20 cellular contexts compared by ENCODE assay signal in genomic region chr1:54987830-54988705, GRCh38. TPM values are rescaled to one million over a fixed set of nuclear protein-coding genes. Genes with fewer than 3 reads are reported as not detected.
A peak's percentile ranks its signal among the peaks of the same experiment; 100 is the strongest.
DNase-seq lines count a peak whose midpoint lies in the region; ATAC-seq and TF ChIP-seq lines count a peak whose summit lies in the region.
"Had no signal": no experiment of that assay in that cellular context is flagged by ENCODE, and none has a peak within 500 bp of the region (broad histone marks: within the 10 kb centered on the region; RNA-seq: fewer than 3 reads in every experiment).

No MANE protein-coding gene starts in this region.

- CTCF ChIA-PET in activated CD4-positive, alpha-beta T cell treated with anti-CD3 and anti-CD28 coated beads, Interleukin-2, amount 10 ng/mL, durations not matched to agents 7 days and 5 days (lab: Charles Lee), result interaction anchor here (0.9 to 3.6 kb wide), 5 partner anchors 9 to 38 kb away, joined by 3 to 20 read pairs (median 4); no protein-coding TSS in a partner anchor

- no peak for ATAC-seq in GM23338
- no peak for ATAC-seq in HG03108 (IDR thresholded peaks at IDR 0.05; ENCODE audit: unreplicated experiment)
- ATAC-seq: esophagus mucosa, left lung had no signal

- H3K4me1 ChIP-seq in GM23338 (ENCODE audit: insufficient read depth), result peaks cover 7% of the 10 kb centered on the region; the same call in 1 of the 2 replicates
- no peaks in the 10 kb centered on the region for H3K4me1 ChIP-seq in adipocyte (ENCODE audit: control insufficient read depth, insufficient read depth, low read length)
- H3K4me1 ChIP-seq: left lung, vagina had no signal

- POLR2A ChIA-PET in activated CD4-positive, alpha-beta T cell treated with anti-CD3 and anti-CD28 coated beads, Interleukin-2, amount 10 ng/mL, durations not matched to agents 7 days and 5 days (lab: Charles Lee), result no interaction called here

- H3K36me3 ChIP-seq in GM23338 (ENCODE audit: insufficient read depth) (no peaks in the 10 kb centered on the region), adipocyte (ENCODE audit: control insufficient read depth, insufficient read depth, low read length, severe bottlenecking) (no peaks in the 10 kb centered on the region)
- H3K36me3 ChIP-seq: left lung, vagina had no signal

- no peaks in the 10 kb centered on the region for H3K27me3 ChIP-seq in GM23338 (ENCODE audit: insufficient read depth)
- peaks cover 4% of the 10 kb centered on the region for H3K27me3 ChIP-seq in adipocyte (replicated peaks; ENCODE audit: control insufficient read depth, insufficient read depth, low read length)
- H3K27me3 ChIP-seq: vagina had no signal

- H3K79me2 ChIP-seq in GM23338 (replicated peaks; ENCODE audit: insufficient read depth), result no peaks in the 10 kb centered on the region

- H3K36me3 Mint-ChIP-seq in GM23338 (ENCODE audit: low read depth), result no peaks in the 10 kb centered on the region
- no peaks in the 10 kb centered on the region for H3K36me3 Mint-ChIP-seq in activated CD4-positive, alpha-beta T cell treated with anti-CD3 and anti-CD28 coated beads, Interleukin-2, amount 10 ng/mL, durations not matched to agents 7 days and 5 days (ENCODE audit: low read depth)

- peaks cover 15% of the 10 kb centered on the region for H3K27me3 Mint-ChIP-seq in GM23338 (ENCODE audit: insufficient read depth, low read depth, poor library complexity)
- peaks cover 10% of the 10 kb centered on the region for H3K27me3 Mint-ChIP-seq in activated CD4-positive, alpha-beta T cell treated with anti-CD3 and anti-CD28 coated beads, Interleukin-2, amount 10 ng/mL, durations not matched to agents 7 days and 5 days

- no peaks in the 10 kb centered on the region for H3K9me3 ChIP-seq in adipocyte (ENCODE audit: control insufficient read depth, low read length)
- H3K9me3 ChIP-seq: left lung, vagina had no signal

- H3K9ac ChIP-seq in adipocyte (ENCODE audit: low read length), result no peak overlapping the region

- H3K9me2 ChIP-seq in GM23338 (ENCODE audit: insufficient read depth), result no peaks in the 10 kb centered on the region

- H3K4me1 Mint-ChIP-seq in GM23338, result peaks cover 13% of the 10 kb centered on the region
- no peaks in the 10 kb centered on the region for H3K4me1 Mint-ChIP-seq in activated CD4-positive, alpha-beta T cell treated with anti-CD3 and anti-CD28 coated beads, Interleukin-2, amount 10 ng/mL, durations not matched to agents 7 days and 5 days

- H4K20me1 ChIP-seq in GM23338 (replicated peaks; ENCODE audit: insufficient read depth), result no peaks in the 10 kb centered on the region

- H3K27ac ChIP-seq in GM23338 (ENCODE audit: low read depth), result no peak overlapping the region
- H3K27ac ChIP-seq in caudate nucleus (ENCODE audit: low read depth, low read length), result no peak overlapping the region
- H3K27ac ChIP-seq: left lung, vagina had no signal

- TF ChIP-seq CTCF in GM23338 (conservative IDR thresholded peaks at IDR 0.05; ENCODE audit: low read depth in 2 of 2), result no peak

- no peaks in the 10 kb centered on the region for H3K9me3 Mint-ChIP-seq in GM23338
- no peaks in the 10 kb centered on the region for H3K9me3 Mint-ChIP-seq in activated CD4-positive, alpha-beta T cell treated with anti-CD3 and anti-CD28 coated beads, Interleukin-2, amount 10 ng/mL, durations not matched to agents 7 days and 5 days
- H3K9me3 Mint-ChIP-seq: stimulated activated naive CD8-positive, alpha-beta T cell treated with anti-CD3 and anti-CD28 coated beads, Interleukin-15, Interleukin-2, amounts not matched to agents 100 ng/mL and 50 ng/mL, for 24 hours had no signal

- H3K4me3 ChIP-seq in GM23338 (no peak overlapping the region), adipocyte (ENCODE audit: low read length) (no peak overlapping the region)
- H3K4me3 ChIP-seq: dorsolateral prefrontal cortex, left lung, smooth muscle cell, vagina had no signal

- no peak overlapping the region for H3K27ac Mint-ChIP-seq in GM23338
- no peak overlapping the region for H3K27ac Mint-ChIP-seq in activated CD4-positive, alpha-beta T cell treated with anti-CD3 and anti-CD28 coated beads, Interleukin-2, amount 10 ng/mL, durations not matched to agents 7 days and 5 days
- H3K27ac Mint-ChIP-seq: stimulated activated naive CD8-positive, alpha-beta T cell treated with anti-CD3 and anti-CD28 coated beads, Interleukin-15, Interleukin-2, amounts not matched to agents 100 ng/mL and 50 ng/mL, for 24 hours had no signal

- no peaks in the 10 kb centered on the region; the same call in 1 of the 2 replicates for H3F3A ChIP-seq in GM23338 (replicated peaks; ENCODE audit: low read depth)

- 0 out of 2 replicates have a peak overlapping the region, but pooled peaks have one; percentile 20 for H3K4me2 ChIP-seq in GM23338
- H3K4me2 ChIP-seq: smooth muscle cell had no signal

- no peak overlapping the region for H3K4me3 Mint-ChIP-seq in GM23338
- H3K4me3 Mint-ChIP-seq in activated CD4-positive, alpha-beta T cell treated with anti-CD3 and anti-CD28 coated beads, Interleukin-2, amount 10 ng/mL, durations not matched to agents 7 days and 5 days, result no peak overlapping the region
- H3K4me3 Mint-ChIP-seq: stimulated activated naive CD8-positive, alpha-beta T cell treated with anti-CD3 and anti-CD28 coated beads, Interleukin-15, Interleukin-2, amounts not matched to agents 100 ng/mL and 50 ng/mL, for 24 hours had no signal

- no peak overlapping the region for H2AFZ ChIP-seq in GM23338

- DNase-seq in AG08396 (ENCODE audit: low spot score) (peak; percentile 62), GM23338 (ENCODE audit: low spot score) (peak; percentile 36), adipocyte (ENCODE audit: low read depth) (peak; percentile 60), kidney glomerular epithelial cell (lab: John Stamatoyannopoulos, UW) (peak; percentile 69), caudate nucleus (lab: John Stamatoyannopoulos, UW) (no peak)
- DNase-seq in stimulated activated naive CD4-positive, alpha-beta T cell (lab: John Stamatoyannopoulos, UW), result no peak
- no peak for DNase-seq in activated CD4-positive, alpha-beta T cell treated with anti-CD3 and anti-CD28 coated beads, Interleukin-2, amount 10 ng/mL, durations not matched to agents 7 days and 5 days
- DNase-seq: activated gamma-delta T cell treated with Interleukin-2 at 50 U/mL for 16 hours, AML-193, Calu3, left lung, NCI-H1930 had no signal

TF ChIP-seq in GM23338, 12 proteins besides CTCF, POLR2A, EP300 and RAD21 (continues in another document):
- TF ChIP-seq EZH2 (IDR thresholded peaks at IDR 0.05; ENCODE audit: low read depth, unreplicated experiment) (no peak), CREB1 (CRISPR knock-in tag; IDR thresholded peaks at IDR 0.05; ENCODE audit: low read depth) (no peak), REST (IDR thresholded peaks at IDR 0.05; ENCODE audit: unreplicated experiment) (no peak), STAT1 (IDR thresholded peaks at IDR 0.05; ENCODE audit: unreplicated experiment) (no peak)

RNA-seq across cellular contexts. Expression of gene TMEM61, which starts 7.6 kb away (rescaled TPM):
- total RNA-seq in GM23338 (2014; rRNA removed; shearing (Covaris generic)), result 1.7 and 2.0 TPM in 2 replicates
- polyA plus RNA-seq in GM23338 (2016; fragmentation: Nextera tagmentation; extraction: Ambion mirVana), result 1.8 and 3.6 TPM in 2 replicates
- not detected for total RNA-seq in activated CD4-positive, alpha-beta T cell treated with anti-CD3 and anti-CD28 coated beads, Interleukin-2, amount 10 ng/mL, durations not matched to agents 7 days and 5 days
- total RNA-seq: LHCN-M2; T-helper 1 cell treated with Interleukin-12 subunit alpha and Interleukin-12 subunit beta and Interleukin-4 antibody, amounts not matched to agents 30 ng/mL and 1 ng/mL, for 36 hours had no signal

RNA-seq across cellular contexts. Expression of gene BSND, which starts 10.7 kb away (rescaled TPM):
- total RNA-seq in GM23338 (2014; rRNA removed; shearing (Covaris generic)), result 0.47 and 1.4 TPM in 2 replicates
- polyA plus RNA-seq in GM23338 (2016; fragmentation: Nextera tagmentation; extraction: Ambion mirVana), result 0.50 and 0.55 TPM in 2 replicates
- under 1 TPM in 1 of 2 experiments, not detected in 1; 0.05 TPM for total RNA-seq in activated CD4-positive, alpha-beta T cell treated with anti-CD3 and anti-CD28 coated beads, Interleukin-2, amount 10 ng/mL, durations not matched to agents 7 days and 5 days
- total RNA-seq: Calu3; esophagus mucosa; left lung; LHCN-M2; smooth muscle cell; T-helper 1 cell treated with Interleukin-12 subunit alpha and Interleukin-12 subunit beta and Interleukin-4 antibody, amounts not matched to agents 30 ng/mL and 1 ng/mL, for 36 hours; vagina had no signal
- polyA plus RNA-seq: smooth muscle cell had no signal

RNA-seq across cellular contexts. Expression of gene PCSK9, which starts 51.3 kb away (rescaled TPM):
- total RNA-seq in GM23338 (2014; rRNA removed; shearing (Covaris generic)), result 275 and 327 TPM in 2 replicates
- polyA plus RNA-seq in GM23338 (2016; fragmentation: Nextera tagmentation; extraction: Ambion mirVana), result 77.6 and 78.0 TPM in 2 replicates
- total RNA-seq in activated CD4-positive, alpha-beta T cell treated with anti-CD3 and anti-CD28 coated beads, Interleukin-2, amount 10 ng/mL, durations not matched to agents 7 days and 5 days, result not detected
- total RNA-seq: T-helper 1 cell treated with Interleukin-12 subunit alpha and Interleukin-12 subunit beta and Interleukin-4 antibody, amounts not matched to agents 30 ng/mL and 1 ng/mL, for 36 hours had no signal

Comparison
In these comparisons a context has a peak if more than half of its experiments do, and no peak if none do; other contexts are left out.
1. DNase-seq: peak in AG08396 (single experiment), GM23338 (single experiment), adipocyte (single experiment) and kidney glomerular epithelial cell (single experiment); none in stimulated activated naive CD4-positive, alpha-beta T cell (0 of 6), caudate nucleus (0 of 61) and activated CD4-positive, alpha-beta T cell treated with anti-CD3 and anti-CD28 coated beads, Interleukin-2, amount 10 ng/mL, durations not matched to agents 7 days and 5 days (single experiment).
2. RNA of gene PCSK9, which starts 51.3 kb away (total RNA-seq): 275 to 327 TPM in GM23338; not detected in activated CD4-positive, alpha-beta T cell treated with anti-CD3 and anti-CD28 coated beads, Interleukin-2, amount 10 ng/mL, durations not matched to agents 7 days and 5 days; every median in the first group is over 100 times any median in the second.